Comparison of ENCODE assay signal across 9 cellular contexts in the genomic region with DNA sequence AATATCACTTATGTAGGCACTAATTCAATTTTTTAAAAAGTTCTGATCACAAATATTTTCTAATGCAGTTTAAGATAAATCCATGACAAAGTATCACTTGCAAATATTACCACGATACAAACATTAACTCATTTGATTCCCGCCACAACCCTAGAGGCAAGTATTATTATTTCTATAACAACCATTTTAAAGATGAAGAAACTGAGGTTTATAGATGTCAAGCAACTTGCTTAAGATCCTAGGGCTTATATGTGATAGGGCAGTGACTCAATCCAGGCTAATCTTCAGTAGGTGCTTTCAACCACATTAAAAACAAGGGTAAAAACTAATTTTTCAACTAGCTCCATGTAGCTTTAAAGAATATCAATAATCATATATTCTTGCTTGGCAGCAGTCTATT. TPM values are rescaled to one million over a fixed set of nuclear protein-coding genes. Genes with fewer than 3 reads are reported as not detected.
DNase-seq lines count a peak whose midpoint lies in the region; ATAC-seq and TF ChIP-seq lines count a peak whose summit lies in the region.
"Had no signal": no experiment of that assay in that cellular context is flagged by ENCODE, and none has a peak within 500 bp of the region (broad histone marks: within the 10 kb centered on the region; RNA-seq: fewer than 3 reads in every experiment).

No MANE protein-coding gene starts in this region.

- no peak overlapping the region for H3K27ac ChIP-seq in PC-9
- no peak overlapping the region for H3K27ac ChIP-seq in RWPE1

- POLR2A ChIA-PET in PC-9 (lab: Charles Lee; ENCODE audit: unreplicated experiment): no interaction called here
- POLR2A ChIA-PET in RWPE1 (lab: Yijun Ruan, JAX; ENCODE audit: low non-redundant PET): no interaction called here

- no peak overlapping the region for H3K27ac Mint-ChIP-seq in endothelial cell (ENCODE audit: unreplicated experiment)
- H3K27ac Mint-ChIP-seq in progenitor cell of endocrine pancreas: no peak overlapping the region

- peaks cover 44% of the 10 kb centered on the region for H3K79me2 ChIP-seq in PC-9 (ENCODE audit: low read depth)

- ATAC-seq in GM21723 (IDR thresholded peaks at IDR 0.05; ENCODE audit: unreplicated experiment) (no peak), HG02610 (IDR thresholded peaks at IDR 0.05; ENCODE audit: unreplicated experiment) (no peak), GM19455 (IDR thresholded peaks at IDR 0.05; ENCODE audit: unreplicated experiment) (no peak)

- H3K27me3 Mint-ChIP-seq in endothelial cell (ENCODE audit: unreplicated experiment) (peaks cover 8% of the 10 kb centered on the region), progenitor cell of endocrine pancreas (no peaks in the 10 kb centered on the region)

- peaks cover 8% of the 10 kb centered on the region; the same call in 1 of the 2 replicates for H3K4me1 ChIP-seq in PC-9 (replicated peaks; ENCODE audit: insufficient read depth)

- H3K36me3 Mint-ChIP-seq in endothelial cell (ENCODE audit: low read depth, unreplicated experiment) (peaks cover 5% of the 10 kb centered on the region), progenitor cell of endocrine pancreas (ENCODE audit: insufficient read depth) (peaks cover 4% of the 10 kb centered on the region)

- BruUV-seq in PC-9 (replicated peaks; lab: Mats Ljungman, UMichigan): no TSS peak

- DNase-seq in GM12864 (ENCODE audit: low read depth): no peak
- no peak for DNase-seq in PC-9
- DNase-seq in endothelial cell (ENCODE audit: low spot score): no peak
- DNase-seq in progenitor cell of endocrine pancreas (ENCODE audit: low spot score, unreplicated experiment): no peak
- no peak for DNase-seq in RWPE1 (ENCODE audit: low spot score)
- DNase-seq: effector CD4-positive, alpha-beta T cell had no signal

- no peaks in the 10 kb centered on the region for H3K9me3 Mint-ChIP-seq in endothelial cell (ENCODE audit: unreplicated experiment)
- no peaks in the 10 kb centered on the region for H3K9me3 Mint-ChIP-seq in progenitor cell of endocrine pancreas (ENCODE audit: low read depth)

- no peaks in the 10 kb centered on the region for H3K9me2 ChIP-seq in PC-9 (ENCODE audit: insufficient read depth)

- CTCF ChIA-PET in PC-9 (lab: Charles Lee): no interaction called here
- CTCF ChIA-PET in RWPE1 (lab: Yijun Ruan, JAX): no interaction called here

- H3K4me2 ChIP-seq in PC-9: peak overlapping the region; percentile 89

- H3K9me3 ChIP-seq in PC-9 (ENCODE audit: insufficient read depth, low read depth): no peaks in the 10 kb centered on the region

- H3K4me3 Mint-ChIP-seq in endothelial cell (ENCODE audit: unreplicated experiment) (peak overlapping the region; percentile 98), progenitor cell of endocrine pancreas (ENCODE audit: low read depth) (peak overlapping the region; percentile 88)

- no peak overlapping the region for H2AFZ ChIP-seq in PC-9

- H3K36me3 ChIP-seq in PC-9 (ENCODE audit: low read depth): no peaks in the 10 kb centered on the region

- peaks cover 3% of the 10 kb centered on the region; the same call in 1 of the 2 replicates for H4K20me1 ChIP-seq in PC-9 (ENCODE audit: insufficient read depth)

- intact Hi-C loops in PC-9 (cut with micrococcal nuclease; ENCODE audit: unreplicated experiment): no loop called here

- no peak for TF ChIP-seq CTCF in GM12864 (IDR thresholded peaks at IDR 0.05; ENCODE audit: low read depth, low read length, missing control alignments)
- TF ChIP-seq CTCF in PC-9 (conservative IDR thresholded peaks at IDR 0.05): no peak
- TF ChIP-seq CTCF in endothelial cell (IDR thresholded peaks at IDR 0.05; ENCODE audit: unreplicated experiment): no peak
- TF ChIP-seq CTCF in progenitor cell of endocrine pancreas (IDR thresholded peaks at IDR 0.05; ENCODE audit: unreplicated experiment): no peak
- no peak for TF ChIP-seq CTCF in RWPE1 (conservative IDR thresholded peaks at IDR 0.05; ENCODE audit: low read depth)

- peaks cover 6% of the 10 kb centered on the region; the same call in 1 of the 2 replicates for H3F3A ChIP-seq in PC-9 (ENCODE audit: insufficient read depth, low read depth)

- H3K4me3 ChIP-seq in GM12864 (ENCODE audit: low read depth, low read length): peak overlapping the region; percentile 97; the same call in 1 of the 2 replicates
- peak overlapping the region; percentile 78 for H3K4me3 ChIP-seq in PC-9

- no peaks in the 10 kb centered on the region for H3K27me3 ChIP-seq in PC-9 (ENCODE audit: insufficient read depth, low read depth)

- H3K4me1 Mint-ChIP-seq in endothelial cell (ENCODE audit: unreplicated experiment): peaks cover 31% of the 10 kb centered on the region
- peaks cover 15% of the 10 kb centered on the region for H3K4me1 Mint-ChIP-seq in progenitor cell of endocrine pancreas (ENCODE audit: low read depth)

RNA-seq across cellular contexts. Expression of gene DYNC1LI1, which starts 1.7 kb away (rescaled TPM):
- total RNA-seq in PC-9 (2021) (30.1 and 32.3 TPM in 2 replicates), endothelial cell (ENCODE audit: unreplicated experiment) (81.7 TPM), progenitor cell of endocrine pancreas (43.8 and 49.2 TPM in 2 replicates)
